In genomic region chr11:999009-999408, GRCh38 we compare ENCODE assay signal across 32 cellular contexts. TPM values are rescaled to one million over a fixed set of nuclear protein-coding genes. Genes with fewer than 3 reads are reported as not detected.
"Had no signal": no experiment of that assay in that cellular context is flagged by ENCODE, and none has a peak within 500 bp of the region (broad histone marks: within the 10 kb centered on the region; RNA-seq: fewer than 3 reads in every experiment).

No MANE protein-coding gene starts in this region.

- DNase-seq: heart right ventricle; islet precursor cell; left lung; mesendoderm; naive thymus-derived CD4-positive, alpha-beta T cell; ovary; retina; sigmoid colon; stimulated activated CD4-positive, alpha-beta T cell treated with anti-CD3 and anti-CD28 coated beads, Interleukin-1b, Interleukin-23, amount 100 ng/mL, for 48 hours; stimulated activated CD4-positive, alpha-beta T cell treated with anti-CD3 and anti-CD28 coated beads, Interleukin-2, amount 100 ng/mL, for 48 hours; stimulated activated CD4-positive, alpha-beta T cell treated with anti-CD3 and anti-CD28 coated beads, Interleukin-4, amount 100 ng/mL, for 4 hours; stimulated activated CD8-positive, alpha-beta memory T cell treated with anti-CD3 and anti-CD28 coated beads, Interleukin-4, amount 100 ng/mL, for 48 hours; stimulated activated naive CD4-positive, alpha-beta T cell treated with Interleukin-2 at 50 U/mL for 16 hours; stimulated activated naive CD8-positive, alpha-beta T cell treated with anti-CD3 and anti-CD28 coated beads, Interleukin-15, amount 100 ng/mL, for 72 hours; substantia nigra had no signal

- H3K4me3 ChIP-seq: heart right ventricle, hepatocyte, left lung, lung, ovary, prostate gland, sigmoid colon, smooth muscle cell, tibial nerve, upper lobe of left lung, vagina had no signal

- H3K27me3 ChIP-seq: heart right ventricle, hepatocyte, left lung, ovary, sigmoid colon, tibial nerve, upper lobe of left lung, vagina had no signal

- H3K9me3 ChIP-seq: heart right ventricle, left lung, ovary, prostate gland, sigmoid colon, tibial nerve, upper lobe of left lung, vagina had no signal

- H3K4me1 ChIP-seq: left lung, prostate gland, sigmoid colon, upper lobe of left lung had no signal

- H3K4me2 ChIP-seq: hepatocyte, smooth muscle cell had no signal

- H3K27ac ChIP-seq: heart right ventricle, hepatocyte, left lung, ovary, prostate gland, sigmoid colon, tibial nerve, upper lobe of left lung, vagina had no signal

- H3K36me3 ChIP-seq: ovary had no signal

- ATAC-seq: heart right ventricle; left lung; naive thymus-derived CD4-positive, alpha-beta T cell; natural killer cell treated with Interleukin-12 subunit alpha and Interleukin-12 subunit beta and Interleukin-15 and Interleukin-18, amount 100 ng/mL, for 72 hours; right cardiac atrium; stimulated activated memory B cell treated with anti-CD40 and anti-IgM and Interleukin-4, amounts not matched to agents 10 μg/mL and 1 μg/mL and 100 μg/mL, for 72 hours; stimulated activated naive CD8-positive, alpha-beta T cell treated with anti-CD3 and anti-CD28 coated beads, Interleukin-15, amount 100 ng/mL, for 72 hours had no signal

RNA-seq across cellular contexts. Expression of gene MUC6, which starts 37.5 kb away (rescaled TPM):
- total RNA-seq: heart right ventricle; hepatocyte; kidney epithelial cell; left lung; lower leg skin; mesothelial cell of epicardium; myocyte; naive thymus-derived CD4-positive, alpha-beta T cell; natural killer cell treated with Interleukin-12 subunit alpha and Interleukin-12 subunit beta and Interleukin-15 and Interleukin-18, amount 100 ng/mL, for 72 hours; omental fat pad; right cardiac atrium; sigmoid colon; smooth muscle cell; urinary bladder; vagina had no signal
- polyA plus RNA-seq: hepatocyte; naive thymus-derived CD4-positive, alpha-beta T cell; neural cell; smooth muscle cell; urinary bladder had no signal
